ENCODE assay signal across 9 cellular contexts in the genomic region with DNA sequence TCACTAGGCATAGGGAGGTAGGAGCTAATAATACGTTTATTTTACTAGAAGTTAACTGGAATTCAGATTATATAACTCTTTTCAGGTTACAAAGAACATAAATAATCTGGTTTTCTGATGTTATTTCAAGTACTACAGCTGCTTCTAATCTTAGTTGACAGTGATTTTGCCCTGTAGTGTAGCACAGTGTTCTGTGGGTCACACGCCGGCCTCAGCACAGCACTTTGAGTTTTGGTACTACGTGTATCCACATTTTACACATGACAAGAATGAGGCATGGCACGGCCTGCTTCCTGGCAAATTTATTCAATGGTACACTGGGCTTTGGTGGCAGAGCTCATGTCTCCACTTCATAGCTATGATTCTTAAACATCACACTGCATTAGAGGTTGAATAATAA. TPM values are rescaled to one million over a fixed set of nuclear protein-coding genes. Genes with fewer than 3 reads are reported as not detected.
A peak's percentile ranks its signal among the peaks of the same experiment; 100 is the strongest.
DNase-seq lines count a peak whose midpoint lies in the region; ATAC-seq and TF ChIP-seq lines count a peak whose summit lies in the region.
"Had no signal": no experiment of that assay in that cellular context is flagged by ENCODE, and none has a peak within 500 bp of the region (broad histone marks: within the 10 kb centered on the region; RNA-seq: fewer than 3 reads in every experiment).

No MANE protein-coding gene starts in this region.

- no peak for ATAC-seq in CD4-positive, alpha-beta T cell (ENCODE audit: poor library complexity)
- no peak for ATAC-seq in RWPE2 (ENCODE audit: low read depth)

- TF ChIP-seq POLR2A in esophagus squamous epithelium (IDR thresholded peaks at IDR 0.05) = no peak

- CTCF ChIA-PET in CD4-positive, alpha-beta T cell (lab: Charles Lee) = interaction anchor here (1.4 to 5.7 kb wide), 4 partner anchors 10 to 62 kb away, joined by 5 to 39 read pairs (median 19); a partner anchor contains a TSS

- H3K36me3 Mint-ChIP-seq in CD4-positive, alpha-beta T cell (ENCODE audit: low read depth) = no peaks in the 10 kb centered on the region
- no peaks in the 10 kb centered on the region for H3K36me3 Mint-ChIP-seq in osteocyte (ENCODE audit: unreplicated experiment)

- H3K36me3 ChIP-seq in RWPE2 (ENCODE audit: low read depth) = no peaks in the 10 kb centered on the region
- H3K36me3 ChIP-seq in esophagus squamous epithelium = peaks cover 0 to 4% (median 0%) of the 10 kb centered on the region in 3 donors

- no peaks in the 10 kb centered on the region for H3K9me3 ChIP-seq in CD4-positive, alpha-beta T cell (ENCODE audit: control insufficient read depth, low read length)
- H3K9me3 ChIP-seq in RWPE2 (ENCODE audit: severe bottlenecking) (no peaks in the 10 kb centered on the region), esophagus squamous epithelium (no peaks in the 10 kb centered on the region)

- DNase-seq in CD4-positive, alpha-beta T cell = no peak
- DNase-seq in RWPE2 (ENCODE audit: low spot score) (no peak), esophagus squamous epithelium (lab: John Stamatoyannopoulos, UW) (no peak), osteocyte (ENCODE audit: extremely low spot score, unreplicated experiment) (no peak), NCI-H2107 (lab: John Stamatoyannopoulos, UW) (no peak), NCI-H1105 treated with DMSO at 0.1 percent for 48 hours (lab: John Stamatoyannopoulos, UW) (no peak), COLO668 (lab: John Stamatoyannopoulos, UW; ENCODE audit: unreplicated experiment) (no peak)
- DNase-seq in stimulated activated naive CD4-positive, alpha-beta T cell treated with Interleukin-2 at 50 U/mL for 16 hours (lab: John Stamatoyannopoulos, UW) = no peak
- DNase-seq: activated gamma-delta T cell treated with Interleukin-2 at 50 U/mL for 16 hours had no signal

- TF ChIP-seq CTCF in CD4-positive, alpha-beta T cell (IDR thresholded peaks at IDR 0.05) = no peak
- TF ChIP-seq CTCF in RWPE2 (IDR thresholded peaks at IDR 0.05; ENCODE audit: poor library complexity, severe bottlenecking) (no peak), esophagus squamous epithelium (IDR thresholded peaks at IDR 0.05) (no peak), osteocyte (IDR thresholded peaks at IDR 0.05) (no peak)

- peaks cover 34% of the 10 kb centered on the region for H3K4me1 Mint-ChIP-seq in CD4-positive, alpha-beta T cell (ENCODE audit: low read depth)
- H3K4me1 Mint-ChIP-seq in osteocyte (ENCODE audit: unreplicated experiment) = peaks cover 14% of the 10 kb centered on the region

- POLR2A ChIA-PET in CD4-positive, alpha-beta T cell (lab: Charles Lee) = interaction anchor here (1.0 to 6.7 kb wide), 13 partner anchors 9 to 234 kb away, joined by 3 to 74 read pairs (median 18); a partner anchor contains a TSS

- peak overlapping the region; percentile 71 for H3K27ac Mint-ChIP-seq in CD4-positive, alpha-beta T cell
- H3K27ac Mint-ChIP-seq in osteocyte (ENCODE audit: unreplicated experiment) = peak overlapping the region; percentile 94

- peaks cover 3% of the 10 kb centered on the region for H3K4me1 ChIP-seq in RWPE2 (ENCODE audit: insufficient read depth, poor library complexity, severe bottlenecking)
- peaks cover 10 to 32% (median 13%) of the 10 kb centered on the region in 3 donors for H3K4me1 ChIP-seq in esophagus squamous epithelium

- WGBS in esophagus squamous epithelium, 2 donors = 25 to 40% methylated on average over 5 of the region's 5 CpGs

- no peaks in the 10 kb centered on the region for H3K27me3 ChIP-seq in CD4-positive, alpha-beta T cell (ENCODE audit: control insufficient read depth, insufficient read depth, low read length)
- H3K27me3 ChIP-seq in RWPE2 (ENCODE audit: insufficient read depth, poor library complexity, severe bottlenecking) = no peaks in the 10 kb centered on the region
- H3K27me3 ChIP-seq in esophagus squamous epithelium = no peaks in the 10 kb centered on the region

- H3K27me3 Mint-ChIP-seq in CD4-positive, alpha-beta T cell = no peaks in the 10 kb centered on the region
- no peaks in the 10 kb centered on the region for H3K27me3 Mint-ChIP-seq in osteocyte (ENCODE audit: unreplicated experiment)

- peak overlapping the region; percentile 87 for H3K4me3 Mint-ChIP-seq in CD4-positive, alpha-beta T cell
- peak overlapping the region; percentile 79 for H3K4me3 Mint-ChIP-seq in osteocyte (ENCODE audit: unreplicated experiment)

- H3K4me3 ChIP-seq in RWPE2 (ENCODE audit: severe bottlenecking) (no peak overlapping the region), esophagus squamous epithelium (peak overlapping the region; percentile 70 to 83 (median 72))

- no peak overlapping the region for H3K27ac ChIP-seq in CD4-positive, alpha-beta T cell (ENCODE audit: low read depth, low read length)
- H3K27ac ChIP-seq in RWPE2 (ENCODE audit: poor library complexity, severe bottlenecking) (peak overlapping the region; percentile 39), esophagus squamous epithelium (peak overlapping the region; percentile 87 to 95 (median 90))

- no peaks in the 10 kb centered on the region for H3K9me3 Mint-ChIP-seq in CD4-positive, alpha-beta T cell
- no peaks in the 10 kb centered on the region for H3K9me3 Mint-ChIP-seq in osteocyte (ENCODE audit: unreplicated experiment)

- intact Hi-C loops in CD4-positive, alpha-beta T cell (cut with DNase I, micrococcal nuclease) = no loop called here
- intact Hi-C loops in esophagus squamous epithelium (cut with DNase I) = no loop called here

RNA-seq across cellular contexts. Expression of gene HFE, which starts 1.1 kb away (rescaled TPM):
- total RNA-seq in CD4-positive, alpha-beta T cell = under 1 TPM; 0.08 to 0.28 TPM
- total RNA-seq in esophagus squamous epithelium (1 to 10 TPM; 2.9 to 7.3 (median 4.3) TPM), osteocyte (6.0 and 6.2 TPM in 2 replicates)
